In genomic region chr9:137086531-137087408, GRCh38 we compare ENCODE assay signal across 1 cellular context.
TF ChIP-seq lines count a peak whose summit lies in the region.

TSS of gene MAN1B1 (plus strand) at chr9:137086985. CDS start at chr9:137087000, 15 bp downstream.

TF ChIP-seq in K562, 482 proteins besides CTCF, POLR2A, EP300 and RAD21 (continued from another document and continues in another):
- TF ChIP-seq ZNF639 (CRISPR knock-in tag; conservative IDR thresholded peaks at IDR 0.05 in 1 of 2, IDR thresholded peaks at IDR 0.05 in 1 of 2), result peak in 1 of 2 experiments; percentile 84; a peak in 2 of 4 replicates
- no peak for TF ChIP-seq SRSF7 (optimal IDR thresholded peaks at IDR 0.05; ENCODE audit: low read depth, low read length)
- TF ChIP-seq POLR2G (IDR thresholded peaks at IDR 0.05; ENCODE audit: low read depth, low read length), result peak; percentile 91
- no peak for TF ChIP-seq KLF10 (CRISPR knock-in tag; IDR thresholded peaks at IDR 0.05)
- 0 out of 2 replicates have a peak, but pooled peaks have one; percentile 57 for TF ChIP-seq RREB1 (CRISPR knock-in tag; IDR thresholded peaks at IDR 0.05)
- no peak for TF ChIP-seq ZNF77 (CRISPR knock-in tag; IDR thresholded peaks at IDR 0.05)
- peak; percentile 71 to 94 (median 89) for TF ChIP-seq YY1 (IDR thresholded peaks at IDR 0.05; ENCODE audit: borderline replicate concordance in 1 of 3, control insufficient read depth in 1 of 3, extremely low read depth in 1 of 3, insufficient read depth in 3 of 3, insufficient read length in 1 of 3, insufficient replicate concordance in 2 of 3, low read depth in 1 of 3, low read length in 2 of 3)
- TF ChIP-seq TAF15 (IDR thresholded peaks at IDR 0.05; ENCODE audit: low read depth, low read length), result peak; percentile 66; the same call in 1 of the 2 replicates
- peak; percentile 8; the same call in 1 of the 2 replicates for TF ChIP-seq ZNF449 (CRISPR knock-in tag; IDR thresholded peaks at IDR 0.05)
- TF ChIP-seq FOXO4 (CRISPR knock-in tag; IDR thresholded peaks at IDR 0.05), result no peak
- TF ChIP-seq E2F6 (IDR thresholded peaks at IDR 0.05; ENCODE audit: borderline replicate concordance in 1 of 2, extremely low read depth in 1 of 2, insufficient read depth in 1 of 2, insufficient read length in 1 of 2, low read depth in 1 of 2, low read length in 1 of 2, poor library complexity in 1 of 2, severe bottlenecking in 1 of 2), result peak; percentile 75 to 81
- TF ChIP-seq MTA3 (IDR thresholded peaks at IDR 0.05; ENCODE audit: borderline replicate concordance), result peak; percentile 56; the same call in 1 of the 2 replicates
- no peak for TF ChIP-seq HMBOX1 (IDR thresholded peaks at IDR 0.05)
- TF ChIP-seq ILF3 (IDR thresholded peaks at IDR 0.05; ENCODE audit: borderline replicate concordance), result no peak
- TF ChIP-seq IRF1 (CRISPR knock-in tag; IDR thresholded peaks at IDR 0.05; ENCODE audit: borderline replicate concordance), result no peak
- no peak for TF ChIP-seq ZNF592 (IDR thresholded peaks at IDR 0.05)
- no peak for TF ChIP-seq MEF2A (IDR thresholded peaks at IDR 0.05; ENCODE audit: control insufficient read depth, low read depth, low read length)
- peak; percentile 18 for TF ChIP-seq NEUROD1 (IDR thresholded peaks at IDR 0.05; ENCODE audit: borderline replicate concordance, low read depth, low read length, partially characterized antibody)
- no peak for TF ChIP-seq RFX5 (IDR thresholded peaks at IDR 0.05; ENCODE audit: low read depth, low read length)
- 0 out of 2 replicates have a peak, but pooled peaks have one; percentile 24 for TF ChIP-seq ESRRA (IDR thresholded peaks at IDR 0.05; ENCODE audit: borderline replicate concordance, low read depth)
- TF ChIP-seq TEAD1 (CRISPR knock-in tag; IDR thresholded peaks at IDR 0.05), result peak; percentile 20 to 28; a peak in 1 of 4 replicates
- TF ChIP-seq ZZZ3 (IDR thresholded peaks at IDR 0.05), result no peak
- TF ChIP-seq PREB (CRISPR knock-in tag; IDR thresholded peaks at IDR 0.05), result no peak
- no peak for TF ChIP-seq TAF7 (tag; IDR thresholded peaks at IDR 0.05)
- no peak for TF ChIP-seq ATF2 (CRISPR knock-in tag; IDR thresholded peaks at IDR 0.05)
- TF ChIP-seq CHAMP1 (IDR thresholded peaks at IDR 0.05), result no peak
